In genomic region chr7:131336956-131337355, GRCh38 we compare ENCODE assay signal across 14 cellular contexts. TPM values are rescaled to one million over a fixed set of nuclear protein-coding genes. Genes with fewer than 3 reads are reported as not detected.
DNase-seq lines count a peak whose midpoint lies in the region; ATAC-seq, FAIRE-seq and TF ChIP-seq lines count a peak whose summit lies in the region.
"Had no signal": no experiment of that assay in that cellular context is flagged by ENCODE, and none has a peak within 500 bp of the region (broad histone marks: within the 10 kb centered on the region; RNA-seq: fewer than 3 reads in every experiment).

No MANE protein-coding gene starts in this region.

- TF ChIP-seq POLR2A in H54 (IDR thresholded peaks at IDR 0.05; ENCODE audit: low read depth, low read length), result no peak
- no peak for TF ChIP-seq POLR2A in spleen (IDR thresholded peaks at IDR 0.05)

- peaks cover 0 to 56% (median 28%) of the 10 kb centered on the region in 6 donors for H3K4me1 ChIP-seq in spleen
- H3K4me1 ChIP-seq: HAP-1, suprapubic skin had no signal

- peaks cover 0 to 36% (median 34%) of the 10 kb centered on the region in 8 donors for H3K9me3 ChIP-seq in spleen

- no peak overlapping the region for H3K27ac ChIP-seq in spleen
- H3K27ac ChIP-seq: suprapubic skin had no signal

- TF ChIP-seq CTCF in GM10248 (IDR thresholded peaks at IDR 0.05; ENCODE audit: control extremely low read depth, extremely low read depth, low read depth, missing control alignments), result no peak
- TF ChIP-seq CTCF in spleen (IDR thresholded peaks at IDR 0.05 in 8 of 11, conservative IDR thresholded peaks at IDR 0.05 in 3 of 11), result no peak

- 95 to 99% (median 97%) methylated on average over 2 of the region's 2 CpGs for WGBS in spleen, 5 donors

- no peaks in the 10 kb centered on the region for H3K27me3 ChIP-seq in spleen (replicated peaks in 1 of 7)
- H3K27me3 ChIP-seq: suprapubic skin had no signal

- no peak for ATAC-seq in GM18907 (IDR thresholded peaks at IDR 0.05; ENCODE audit: unreplicated experiment)

- FAIRE-seq in H54 (lab: Jason Lieb, UNC) (peak; percentile 60), TTC549 (lab: Jason Lieb, UNC) (peak; percentile 50)

- intact Hi-C loops in spleen (cut with DNase I; ENCODE audit: low total_unique reads), result no loop called here

- DNase-seq in EH (ENCODE audit: low read depth), result peak; percentile 36
- no peak for DNase-seq in H54 (ENCODE audit: insufficient read length, low spot score)
- peak; percentile 8 for DNase-seq in fibroblast of gingiva (ENCODE audit: low read depth)
- DNase-seq in GM10248 (ENCODE audit: extremely low spot score), result no peak
- no peak for DNase-seq in spleen
- DNase-seq: activated naive CD4-positive, alpha-beta T cell treated with anti-CD3 and anti-CD28 coated beads, Interleukin-2, amount 10 ng/mL, durations not matched to agents 7 days and 5 days; NCI-H1092; NCI-H446; posterior cingulate gyrus; stimulated activated CD4-positive, alpha-beta T cell treated with anti-CD3 and anti-CD28 coated beads, Interleukin-15, amount 100 ng/mL, for 24 hours had no signal

- POLR2A ChIA-PET in GM10248 (lab: Yijun Ruan, JAX), result no interaction called here

- no peak overlapping the region for H3K4me3 ChIP-seq in spleen
- H3K4me3 ChIP-seq: HAP-1, suprapubic skin had no signal

- H3K36me3 ChIP-seq in spleen, result peaks cover 0 to 22% (median 0%) of the 10 kb centered on the region in 6 donors
- H3K36me3 ChIP-seq: HAP-1, suprapubic skin had no signal

- CTCF ChIA-PET in GM10248 (lab: Yijun Ruan, JAX), result no interaction called here

RNA-seq across cellular contexts. Expression of gene MKLN1, which starts 9.3 kb away (rescaled TPM):
- 10 to 100 TPM; 47.6 to 87.4 (median 77.6) TPM for total RNA-seq in spleen
- polyA plus RNA-seq in spleen, result 1 to 10 TPM; 7.1 to 9.2 (median 8.2) TPM

Comparison
In these comparisons a context has a peak if more than half of its experiments do, and no peak if none do; other contexts are left out.
1. DNase-seq: peak in EH (single experiment) and fibroblast of gingiva (single experiment); none in H54 (single experiment), GM10248 (single experiment) and spleen (single experiment).